ENCODE assay signal across 20 cellular contexts in the genomic region with DNA sequence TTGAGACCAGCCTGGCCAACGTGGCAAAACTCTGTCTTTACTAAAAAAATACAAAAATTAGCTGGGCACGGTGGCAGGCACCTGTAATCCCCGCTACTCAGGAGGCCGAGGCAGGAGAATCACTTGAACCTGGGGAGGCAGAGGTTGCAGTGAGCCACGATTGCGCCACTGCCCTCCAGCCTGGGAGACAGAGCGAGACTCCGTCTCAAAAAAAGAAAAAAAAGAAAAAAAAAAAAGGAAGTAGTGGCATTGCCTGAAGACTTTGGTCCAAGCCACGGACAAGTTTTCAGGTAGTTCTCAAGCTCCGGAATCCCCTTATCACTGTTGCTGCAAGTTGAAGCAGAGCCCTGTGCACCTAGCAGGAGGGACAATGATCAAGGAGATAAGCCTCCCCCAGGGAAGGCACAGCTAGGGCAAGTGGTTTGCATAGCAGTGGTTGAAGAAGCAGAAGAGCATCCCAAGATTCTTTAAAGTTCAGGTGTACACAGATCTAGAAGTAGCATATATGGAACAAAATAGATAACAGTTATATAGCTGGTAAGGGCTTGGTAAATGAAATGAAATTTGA.
"Had no signal": no experiment of that assay in that cellular context is flagged by ENCODE, and none has a peak within 500 bp of the region (broad histone marks: within the 10 kb centered on the region; RNA-seq: fewer than 3 reads in every experiment).

No MANE protein-coding gene starts in this region.

- H3K9ac ChIP-seq: parathyroid adenoma had no signal

- H3K4me1 ChIP-seq: parathyroid adenoma, thyroid gland had no signal

- H3K4me1 Mint-ChIP-seq: activated T-helper 17 cell treated with anti-CD3 and anti-CD28 coated beads, Interleukin-2, amount 50 U/mL, for 72 hours; nephron progenitor cell had no signal

- H3K4me3 ChIP-seq: esophagus muscularis mucosa, thyroid gland had no signal

- H3K27ac ChIP-seq: esophagus muscularis mucosa, parathyroid adenoma, thyroid gland had no signal

- H3K9me3 Mint-ChIP-seq: activated naive CD4-positive, alpha-beta T cell treated with anti-CD3 and anti-CD28 coated beads, Interleukin-2, amount 50 U/mL, for 72 hours; activated T-cell treated with anti-CD3 and anti-CD28 coated beads, Interleukin-2, amount 50 U/mL, for 24 hours; activated T-helper 17 cell treated with anti-CD3 and anti-CD28 coated beads, Interleukin-2, amount 50 U/mL, for 72 hours; effector memory CD8-positive, alpha-beta T cell; memory B cell; stimulated activated naive CD8-positive, alpha-beta T cell treated with anti-CD3 and anti-CD28 coated beads, Interleukin-15, Interleukin-2, amounts not matched to agents 100 ng/mL and 50 ng/mL, for 24 hours had no signal

- H3K27ac Mint-ChIP-seq: activated T-cell treated with anti-CD3 and anti-CD28 coated beads, Interleukin-2, amount 50 U/mL, for 24 hours; activated T-helper 17 cell treated with anti-CD3 and anti-CD28 coated beads, Interleukin-2, amount 50 U/mL, for 72 hours; effector memory CD8-positive, alpha-beta T cell; memory B cell; nephron progenitor cell; stimulated activated naive CD8-positive, alpha-beta T cell treated with anti-CD3 and anti-CD28 coated beads, Interleukin-15, Interleukin-2, amounts not matched to agents 100 ng/mL and 50 ng/mL, for 24 hours had no signal

- H3K36me3 Mint-ChIP-seq: activated naive CD4-positive, alpha-beta T cell treated with anti-CD3 and anti-CD28 coated beads, Interleukin-2, amount 50 U/mL, for 72 hours; memory B cell had no signal

- H2AFZ ChIP-seq: parathyroid adenoma had no signal

- DNase-seq: activated CD4-positive, alpha-beta T cell treated with anti-CD3 and anti-CD28 coated beads for 1 hour; activated CD4-positive, alpha-beta T cell treated with anti-CD3 and anti-CD28 coated beads, Interleukin-2, amount 50 U/mL, for 1 hour; activated T-cell treated with anti-CD3 and anti-CD28 coated beads, Interleukin-2, amount 50 U/mL, for 24 hours; aorta; caudate nucleus; effector memory CD8-positive, alpha-beta T cell; islet precursor cell; left cardiac atrium; nephron progenitor cell; right cardiac atrium; substantia nigra; T-helper 2 cell had no signal

- H3K36me3 ChIP-seq: brain microvascular endothelial cell, esophagus muscularis mucosa, thyroid gland had no signal

- H3K9me3 ChIP-seq: esophagus muscularis mucosa, thyroid gland had no signal

- H3K27me3 Mint-ChIP-seq: stimulated activated naive CD8-positive, alpha-beta T cell treated with anti-CD3 and anti-CD28 coated beads, Interleukin-15, Interleukin-2, amounts not matched to agents 100 ng/mL and 50 ng/mL, for 24 hours had no signal

- ATAC-seq: effector memory CD8-positive, alpha-beta T cell; left cardiac atrium; right cardiac atrium had no signal

- H3K4me3 Mint-ChIP-seq: activated T-cell treated with anti-CD3 and anti-CD28 coated beads, Interleukin-2, amount 50 U/mL, for 24 hours; activated T-helper 17 cell treated with anti-CD3 and anti-CD28 coated beads, Interleukin-2, amount 50 U/mL, for 72 hours; effector memory CD8-positive, alpha-beta T cell; memory B cell; nephron progenitor cell; stimulated activated naive CD8-positive, alpha-beta T cell treated with anti-CD3 and anti-CD28 coated beads, Interleukin-15, Interleukin-2, amounts not matched to agents 100 ng/mL and 50 ng/mL, for 24 hours had no signal

- H3K27me3 ChIP-seq: brain microvascular endothelial cell, esophagus muscularis mucosa, thyroid gland had no signal
